21 cellular contexts compared by ENCODE assay signal in genomic region chr6:47207261-47207660, GRCh38.
"Had no signal": no experiment of that assay in that cellular context is flagged by ENCODE, and none has a peak within 500 bp of the region (broad histone marks: within the 10 kb centered on the region; RNA-seq: fewer than 3 reads in every experiment).

No MANE protein-coding gene starts in this region.

- ATAC-seq: activated T-cell treated with anti-CD3 and anti-CD28 coated beads, Interleukin-2, amount 50 U/mL, for 4 hours; left lung; naive thymus-derived CD8-positive, alpha-beta T cell; stimulated activated naive B cell treated with anti-CD40 and anti-IgM and Interleukin-4, amounts not matched to agents 10 μg/mL and 1 μg/mL and 100 μg/mL, for 72 hours; WTC11 had no signal

- DNase-seq: activated CD4-positive, alpha-beta T cell treated with anti-CD3 and anti-CD28 coated beads, Interleukin-2, amount 50 U/mL, for 48 hours; activated CD8-positive, alpha-beta memory T cell treated with anti-CD3 and anti-CD28 coated beads, Interleukin-2, amount 50 U/mL, for 48 hours; activated naive CD4-positive, alpha-beta T cell; activated naive CD8-positive, alpha-beta T cell treated with anti-CD3 and anti-CD28 coated beads, Interleukin-2, amount 10 ng/mL, durations not matched to agents 7 days and 5 days; activated T-cell treated with anti-CD3 and anti-CD28 coated beads, Interleukin-2, amount 50 U/mL, for 4 hours; amygdala; cerebellar nuclear complex; cortex of kidney; glutamatergic neuron; hippocampal formation; left lung; naive thymus-derived CD8-positive, alpha-beta T cell; posterior cingulate gyrus; retina; sigmoid colon; stimulated activated CD4-positive, alpha-beta T cell treated with anti-CD3 and anti-CD28 coated beads, Interleukin-2, amount 100 ng/mL, for 48 hours; stimulated activated CD8-positive, alpha-beta memory T cell treated with anti-CD3 and anti-CD28 coated beads, Interleukin-4, amount 100 ng/mL, for 48 hours; stimulated activated naive B cell treated with anti-CD40 and anti-IgM and Interleukin-4, amounts not matched to agents 10 μg/mL and 1 μg/mL and 100 μg/mL, for 72 hours; T-helper 1 cell; transverse colon had no signal
